27 cellular contexts compared by ENCODE assay signal in the genomic region with DNA sequence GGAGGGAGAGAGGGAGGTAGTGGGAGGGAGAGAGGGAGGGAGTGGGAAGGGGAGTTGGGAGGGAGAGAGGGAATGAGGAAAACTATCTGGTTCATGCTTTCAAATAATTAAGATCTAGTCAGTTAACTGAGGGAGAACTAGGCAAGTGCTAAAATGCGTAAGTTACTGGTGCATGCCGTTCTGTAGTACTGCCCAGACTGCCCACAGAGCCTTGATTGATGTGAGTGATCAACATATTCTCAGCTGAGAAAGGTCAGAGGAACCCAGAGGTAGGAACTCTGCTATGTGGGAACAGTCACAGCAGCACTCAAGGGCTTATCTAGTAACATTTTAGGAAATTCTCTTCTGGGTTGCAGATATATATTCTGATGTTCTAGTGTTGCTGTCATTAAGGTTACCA.
"Had no signal": no experiment of that assay in that cellular context is flagged by ENCODE, and none has a peak within 500 bp of the region (broad histone marks: within the 10 kb centered on the region; RNA-seq: fewer than 3 reads in every experiment).

No MANE protein-coding gene starts in this region.

- H3K4me3 ChIP-seq: ascending aorta, esophagus squamous epithelium, gastroesophageal sphincter had no signal

- H3K27me3 ChIP-seq: ascending aorta, brain microvascular endothelial cell, esophagus squamous epithelium, gastroesophageal sphincter had no signal

- H3K27ac ChIP-seq: ascending aorta, brain microvascular endothelial cell, epithelial cell of prostate, esophagus squamous epithelium, gastroesophageal sphincter had no signal

- ATAC-seq: activated naive CD4-positive, alpha-beta T cell treated with anti-CD3 and anti-CD28 coated beads, Interleukin-2, amount 50 U/mL, for 72 hours; activated T-cell treated with anti-CD3 and anti-CD28 coated beads, Interleukin-2, amount 50 U/mL, for 72 hours; effector memory CD8-positive, alpha-beta T cell; gastroesophageal sphincter; T-helper 17 cell had no signal

- H3K9me3 ChIP-seq: ascending aorta, esophagus squamous epithelium, gastroesophageal sphincter had no signal

- H3K36me3 ChIP-seq: ascending aorta, brain microvascular endothelial cell, esophagus squamous epithelium, gastroesophageal sphincter had no signal

- DNase-seq: activated CD4-positive, alpha-beta memory T cell treated with anti-CD3 and anti-CD28 coated beads, Interleukin-2, amount 10 ng/mL, durations not matched to agents 7 days and 5 days; activated CD4-positive, alpha-beta T cell treated with anti-CD3 and anti-CD28 coated beads for 1 hour; activated CD4-positive, alpha-beta T cell treated with anti-CD3 and anti-CD28 coated beads for 4 hours; activated CD4-positive, alpha-beta T cell treated with anti-CD3 and anti-CD28 coated beads, Interleukin-2, amount 10 ng/mL, durations not matched to agents 7 days and 5 days; activated CD4-positive, alpha-beta T cell treated with anti-CD3 and anti-CD28 coated beads, Interleukin-2, amount 50 U/mL, for 4 hours; activated CD8-positive, alpha-beta memory T cell treated with anti-CD3 and anti-CD28 coated beads, Interleukin-2, amount 50 U/mL, for 48 hours; activated gamma-delta T cell; activated naive CD4-positive, alpha-beta T cell; activated naive CD4-positive, alpha-beta T cell treated with anti-CD3 and anti-CD28 coated beads, Interleukin-2, amount 10 ng/mL, durations not matched to agents 7 days and 5 days; activated naive CD8-positive, alpha-beta T cell treated with anti-CD3 and anti-CD28 coated beads, Interleukin-2, amount 10 ng/mL, durations not matched to agents 7 days and 5 days; activated T-cell treated with anti-CD3 and anti-CD28 coated beads for 4 hours; activated T-cell treated with anti-CD3 and anti-CD28 coated beads, Interleukin-2, amount 50 U/mL, for 24 hours; activated T-cell treated with anti-CD3 and anti-CD28 coated beads, Interleukin-2, amount 50 U/mL, for 72 hours; brain microvascular endothelial cell; cortex of kidney; dermis blood vessel endothelial cell; effector CD4-positive, alpha-beta T cell; effector memory CD8-positive, alpha-beta T cell; esophagus squamous epithelium; foreskin melanocyte; T-helper 1 cell; T-helper 17 cell; T1000 had no signal

- H3K4me1 ChIP-seq: ascending aorta, esophagus squamous epithelium, gastroesophageal sphincter had no signal
